In the genomic region with DNA sequence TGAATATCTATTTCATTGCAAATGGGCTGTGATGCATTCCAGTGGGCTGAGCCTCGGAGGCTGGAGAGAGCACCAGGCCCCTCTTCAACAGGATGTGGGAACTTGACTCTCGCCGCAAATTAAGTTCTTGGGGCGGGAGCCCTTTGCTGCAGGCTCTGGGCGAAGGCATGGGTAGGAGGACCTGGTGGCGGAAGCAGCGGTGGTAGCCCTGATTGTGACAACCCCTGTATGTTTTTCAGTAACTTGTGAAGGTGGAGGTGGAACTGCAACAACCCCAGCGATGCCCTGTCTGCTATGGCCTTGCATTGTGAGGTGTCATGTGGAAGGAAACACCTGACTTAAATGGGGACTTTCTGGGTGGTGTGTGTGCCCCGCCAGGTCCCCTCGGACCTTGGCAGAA, we compare ENCODE assay signal across 8 cellular contexts. TPM values are rescaled to one million over a fixed set of nuclear protein-coding genes. Genes with fewer than 3 reads are reported as not detected.
DNase-seq lines count a peak whose midpoint lies in the region; ATAC-seq and TF ChIP-seq lines count a peak whose summit lies in the region.

No MANE protein-coding gene starts in this region.

- no peaks in the 10 kb centered on the region for H3K36me3 ChIP-seq in upper lobe of right lung

- H3K9me3 Mint-ChIP-seq in endothelial cell (ENCODE audit: unreplicated experiment), result no peaks in the 10 kb centered on the region

- intact Hi-C loops in left cardiac atrium (cut with DNase I) (no loop called here), cardiac septum (cut with DNase I) (no loop called here), upper lobe of right lung (cut with DNase I) (no loop called here)

- H3K9me3 ChIP-seq in upper lobe of right lung, result no peaks in the 10 kb centered on the region

- H3K27ac Mint-ChIP-seq in endothelial cell (ENCODE audit: unreplicated experiment), result no peak overlapping the region

- H3K27ac ChIP-seq in upper lobe of right lung, result no peak overlapping the region

- H3K4me1 ChIP-seq in upper lobe of right lung, result peaks cover 10% of the 10 kb centered on the region

- DNase-seq in left cardiac atrium (peak; percentile 29), cardiac septum (ENCODE audit: low spot score) (no peak), islet precursor cell (peak; percentile 63), upper lobe of right lung (no peak), endothelial cell (ENCODE audit: low spot score) (no peak), COR-L47 (lab: John Stamatoyannopoulos, UW) (no peak)
- DNase-seq in activated CD8-positive, alpha-beta memory T cell treated with anti-CD3 and anti-CD28 coated beads for 1 hour (ENCODE audit: extremely low read depth in 1 of 2, low read depth in 1 of 2), result peak; percentile 43 to 57

- peaks cover 6% of the 10 kb centered on the region for H3K4me1 Mint-ChIP-seq in endothelial cell (ENCODE audit: unreplicated experiment)

- no peak for TF ChIP-seq CTCF in upper lobe of right lung (IDR thresholded peaks at IDR 0.05)
- TF ChIP-seq CTCF in endothelial cell (IDR thresholded peaks at IDR 0.05; ENCODE audit: unreplicated experiment), result no peak

- H3K27me3 Mint-ChIP-seq in endothelial cell (ENCODE audit: unreplicated experiment), result no peaks in the 10 kb centered on the region

- H3K27me3 ChIP-seq in upper lobe of right lung, result no peaks in the 10 kb centered on the region

- ATAC-seq in left cardiac atrium (peak; percentile 48 to 68), upper lobe of right lung (peak; percentile 62), GM21576 (IDR thresholded peaks at IDR 0.05; ENCODE audit: unreplicated experiment) (no peak)

- no peak overlapping the region for H3K4me3 Mint-ChIP-seq in endothelial cell (ENCODE audit: unreplicated experiment)

- H3K4me3 ChIP-seq in upper lobe of right lung, result no peak overlapping the region

- H3K36me3 Mint-ChIP-seq in endothelial cell (ENCODE audit: low read depth, unreplicated experiment), result no peaks in the 10 kb centered on the region

RNA-seq across cellular contexts. Expression of gene FYB1, which starts 9.4 kb away (rescaled TPM):
- total RNA-seq in left cardiac atrium (10 to 100 TPM in 1 of 2 donors, 1 to 10 TPM in 1; 5.0 to 13.4 TPM), cardiac septum (4.5 TPM), upper lobe of right lung (45.0 TPM), endothelial cell (ENCODE audit: unreplicated experiment) (0.31 TPM)

Comparison
In these comparisons a context has a peak if more than half of its experiments do, and no peak if none do; other contexts are left out.
1. DNase-seq: peak in left cardiac atrium (single experiment), activated CD8-positive, alpha-beta memory T cell treated with anti-CD3 and anti-CD28 coated beads for 1 hour (2 of 2) and islet precursor cell (single experiment); none in cardiac septum (single experiment), upper lobe of right lung (single experiment), endothelial cell (single experiment) and COR-L47 (single experiment).